Comparison of ENCODE assay signal across 8 cellular contexts in genomic region chr22:36364255-36365019, GRCh38. TPM values are rescaled to one million over a fixed set of nuclear protein-coding genes. Genes with fewer than 3 reads are reported as not detected.
DNase-seq lines count a peak whose midpoint lies in the region; ATAC-seq and TF ChIP-seq lines count a peak whose summit lies in the region.

No MANE protein-coding gene starts in this region.

- H3F3A ChIP-seq in OCI-LY1 (ENCODE audit: insufficient read depth, low read length) (no peaks in the 10 kb centered on the region), neural progenitor cell (ENCODE audit: low read depth) (peaks cover 15% of the 10 kb centered on the region)

- H3K4me1 ChIP-seq in ACC112 (ENCODE audit: control insufficient read depth, insufficient read depth, low read length, unreplicated experiment) (peaks cover 87% of the 10 kb centered on the region), OCI-LY1 (ENCODE audit: insufficient read depth, low read length, severe bottlenecking) (peaks cover 98% of the 10 kb centered on the region), duodenal mucosa (ENCODE audit: control insufficient read depth in 1 of 2, insufficient read depth in 2 of 2, low read length in 2 of 2) (peaks cover 86 to 97% of the 10 kb centered on the region in 2 donors), neural progenitor cell (peaks cover 85% of the 10 kb centered on the region)

- H2AFZ ChIP-seq in ACC112 (ENCODE audit: low read length, unreplicated experiment) (no peak overlapping the region), OCI-LY1 (ENCODE audit: low read length) (no peak overlapping the region), neural progenitor cell (replicated peaks) (no peak overlapping the region)

- TF ChIP-seq CTCF in OCI-LY1 (IDR thresholded peaks at IDR 0.05; ENCODE audit: low read length) (no peak), neural progenitor cell (IDR thresholded peaks at IDR 0.05) (no peak)

- H3K4me2 ChIP-seq in OCI-LY1 (ENCODE audit: low read length) (no peak overlapping the region; the same call in 1 of the 2 replicates), neural progenitor cell (no peak overlapping the region)

- H3K4me3 Mint-ChIP-seq in neural progenitor cell = no peak overlapping the region

- H3K9me3 ChIP-seq in OCI-LY1 (ENCODE audit: low read length) (no peaks in the 10 kb centered on the region), duodenal mucosa (ENCODE audit: control insufficient read depth in 1 of 2, low read length in 2 of 2) (no peaks in the 10 kb centered on the region), neural progenitor cell (ENCODE audit: low read depth) (no peaks in the 10 kb centered on the region)

- H3K9me3 Mint-ChIP-seq in neural progenitor cell = no peaks in the 10 kb centered on the region

- peaks cover 4% of the 10 kb centered on the region for H3K36me3 Mint-ChIP-seq in neural progenitor cell

- no peak overlapping the region; the same call in 1 of the 2 replicates for H3K4me3 ChIP-seq in ACC112 (ENCODE audit: low read depth, low read length)
- no peak overlapping the region for H3K4me3 ChIP-seq in OCI-LY1 (ENCODE audit: low read depth, low read length, poor library complexity, severe bottlenecking)
- no peak overlapping the region for H3K4me3 ChIP-seq in duodenal mucosa (ENCODE audit: low read depth in 1 of 2, low read length in 2 of 2)
- no peak overlapping the region for H3K4me3 ChIP-seq in neural progenitor cell

- no peak for ATAC-seq in HG03354 (IDR thresholded peaks at IDR 0.05; ENCODE audit: poor library complexity, severe bottlenecking, unreplicated experiment)

- H3K79me2 ChIP-seq in ACC112 (ENCODE audit: control insufficient read depth, insufficient read depth, low read length, unreplicated experiment) (peaks cover 91% of the 10 kb centered on the region), OCI-LY1 (ENCODE audit: insufficient read depth, low read length) (peaks cover 94% of the 10 kb centered on the region), neural progenitor cell (ENCODE audit: low read depth) (peaks cover 98% of the 10 kb centered on the region)

- DNase-seq in neural progenitor cell (ENCODE audit: low spot score) = no peak
- DNase-seq in NCI-H524 (lab: John Stamatoyannopoulos, UW) = no peak
- DNase-seq in stimulated activated naive CD4-positive, alpha-beta T cell (lab: John Stamatoyannopoulos, UW) = no peak
- DNase-seq in T1000 (lab: John Stamatoyannopoulos, UW) = no peak

- H3K4me1 Mint-ChIP-seq in neural progenitor cell = peaks cover 79% of the 10 kb centered on the region

- H3K36me3 ChIP-seq in ACC112 (ENCODE audit: insufficient read depth, low read length) = no peaks in the 10 kb centered on the region
- H3K36me3 ChIP-seq in OCI-LY1 (ENCODE audit: insufficient read depth, low read length) = peaks cover 19% of the 10 kb centered on the region; the same call in 1 of the 2 replicates
- H3K36me3 ChIP-seq in duodenal mucosa (ENCODE audit: control insufficient read depth in 1 of 2, insufficient read depth in 2 of 2, low read length in 2 of 2) = peaks cover 8 to 9% of the 10 kb centered on the region in 2 donors
- no peaks in the 10 kb centered on the region for H3K36me3 ChIP-seq in neural progenitor cell

- H3K27ac ChIP-seq in ACC112 (ENCODE audit: low read depth, low read length) (peak overlapping the region; percentile 87), OCI-LY1 (ENCODE audit: low read depth, low read length, poor library complexity, severe bottlenecking) (peak overlapping the region; percentile 42), duodenal mucosa (ENCODE audit: low read depth, low read length) (peak overlapping the region; percentile 78), neural progenitor cell (no peak overlapping the region)

- peaks cover 4% of the 10 kb centered on the region for H3K27me3 Mint-ChIP-seq in neural progenitor cell (ENCODE audit: insufficient read depth, low read depth)

- no peak overlapping the region; the same call in 1 of the 2 replicates for H3K9ac ChIP-seq in OCI-LY1 (ENCODE audit: low read length)
- peak overlapping the region; percentile 7 to 53 for H3K9ac ChIP-seq in duodenal mucosa (ENCODE audit: low read depth in 1 of 2, low read length in 2 of 2)
- no peak overlapping the region for H3K9ac ChIP-seq in neural progenitor cell

- H3K27me3 ChIP-seq in ACC112 (ENCODE audit: insufficient read depth, low read length) = no peaks in the 10 kb centered on the region
- no peaks in the 10 kb centered on the region for H3K27me3 ChIP-seq in OCI-LY1 (ENCODE audit: insufficient read depth, low read length)
- no peaks in the 10 kb centered on the region for H3K27me3 ChIP-seq in duodenal mucosa (ENCODE audit: control insufficient read depth in 1 of 2, insufficient read depth in 2 of 2, low read length in 2 of 2)
- no peaks in the 10 kb centered on the region for H3K27me3 ChIP-seq in neural progenitor cell

- H3K27ac Mint-ChIP-seq in neural progenitor cell = peak overlapping the region; percentile 91

- H3K9me2 ChIP-seq in OCI-LY1 (ENCODE audit: low read depth, low read length) = no peaks in the 10 kb centered on the region

- H4K20me1 ChIP-seq in OCI-LY1 (ENCODE audit: insufficient read depth, low read length) (no peaks in the 10 kb centered on the region), neural progenitor cell (ENCODE audit: low read depth) (peaks cover 91% of the 10 kb centered on the region)

RNA-seq across cellular contexts. Expression of gene MYH9, which starts 23.3 kb away (rescaled TPM):
- 77.2 and 189 TPM in 2 replicates for total RNA-seq in neural progenitor cell (ENCODE audit: low replicate concordance)

Comparison
In these comparisons a context has a peak if more than half of its experiments do, and no peak if none do; other contexts are left out.
1. H3K9ac ChIP-seq: peak in duodenal mucosa (2 of 2); none in OCI-LY1 (single experiment) and neural progenitor cell (single experiment).